In genomic region chr1:154492115-154492514, GRCh38 we compare ENCODE assay signal across 22 cellular contexts. TPM values are rescaled to one million over a fixed set of nuclear protein-coding genes. Genes with fewer than 3 reads are reported as not detected.
DNase-seq lines count a peak whose midpoint lies in the region; ATAC-seq, FAIRE-seq and TF ChIP-seq lines count a peak whose summit lies in the region.
"Had no signal": no experiment of that assay in that cellular context is flagged by ENCODE, and none has a peak within 500 bp of the region (broad histone marks: within the 10 kb centered on the region; RNA-seq: fewer than 3 reads in every experiment).

No MANE protein-coding gene starts in this region.

- H3K27me3 ChIP-seq in BLaER1 treated with 17β-estradiol and CSF1 and Interleukin-3, amounts not matched to agents 10 nM and 100 nM: no peaks in the 10 kb centered on the region
- H3K27me3 ChIP-seq in neuronal stem cell (ENCODE audit: control insufficient read depth in 3 of 3, insufficient read depth in 3 of 3, low read depth in 1 of 3, low read length in 3 of 3) (peaks cover 0 to 40% (median 0%) of the 10 kb centered on the region in 3 experiments), A673 (replicated peaks; ENCODE audit: insufficient read depth, low read depth, low read length, poor library complexity) (peaks cover 21% of the 10 kb centered on the region)
- H3K27me3 ChIP-seq: colonic mucosa had no signal

- no TSS peak for BruUV-seq in A673 (replicated peaks; lab: Mats Ljungman, UMichigan)

- no peak overlapping the region for H2AFZ ChIP-seq in neuronal stem cell (ENCODE audit: low read length)

- no peak overlapping the region for H2AK5ac ChIP-seq in neuronal stem cell (ENCODE audit: low read depth, low read length)

- ATAC-seq in GM21717 (IDR thresholded peaks at IDR 0.05; ENCODE audit: unreplicated experiment): no peak
- ATAC-seq: activated CD8-positive, alpha-beta memory T cell treated with anti-CD3 and anti-CD28 coated beads, Interleukin-2, amount 10 ng/mL, durations not matched to agents 7 days and 5 days had no signal

- intact Hi-C loops in A673 (cut with micrococcal nuclease; ENCODE audit: unreplicated experiment): no loop called here

- peak overlapping the region in 7 of 11 experiments; percentile 20 to 60 (median 54); a peak in 13 of 22 replicates for H3K27ac ChIP-seq in BLaER1 treated with 17β-estradiol and CSF1 and Interleukin-3, amounts not matched to agents 10 nM and 100 nM
- no peak overlapping the region for H3K27ac ChIP-seq in neuronal stem cell (replicated peaks; ENCODE audit: low read length)
- H3K27ac ChIP-seq in A673 (ENCODE audit: low read depth, low read length, poor library complexity, severe bottlenecking): no peak overlapping the region
- H3K27ac ChIP-seq: colonic mucosa had no signal

- FAIRE-seq in urothelium cell line (lab: Jason Lieb, UNC): no peak
- FAIRE-seq: astrocyte had no signal

- peak overlapping the region; percentile 9 for H3K23ac ChIP-seq in neuronal stem cell (ENCODE audit: low read depth, low read length, poor library complexity)

- H2BK120ac ChIP-seq in neuronal stem cell (ENCODE audit: low read depth, low read length): no peak overlapping the region

- H4K8ac ChIP-seq in neuronal stem cell (ENCODE audit: low read depth, low read length): no peak overlapping the region

- H2BK15ac ChIP-seq in neuronal stem cell (ENCODE audit: low read length): peak overlapping the region; percentile 53

- no peak overlapping the region for H2BK5ac ChIP-seq in neuronal stem cell (ENCODE audit: low read length)

- POLR2A ChIA-PET in A673 (lab: Charles Lee; ENCODE audit: low non-redundant PET): no interaction called here

- H3K79me1 ChIP-seq in neuronal stem cell (ENCODE audit: low read depth, low read length): no peaks in the 10 kb centered on the region

- H3K4me2 ChIP-seq in BLaER1 treated with 17β-estradiol and CSF1 and Interleukin-3, amounts not matched to agents 10 nM and 100 nM: peak overlapping the region; percentile 70 to 93 (median 87)
- H3K4me2 ChIP-seq in neuronal stem cell (ENCODE audit: insufficient read depth, low read length, poor library complexity, severe bottlenecking): no peak overlapping the region

- no peaks in the 10 kb centered on the region for H3K9me3 ChIP-seq in BLaER1 treated with 17β-estradiol and CSF1 and Interleukin-3, amounts not matched to agents 10 nM and 100 nM (replicated peaks in 1 of 11)
- H3K9me3 ChIP-seq in neuronal stem cell (replicated peaks in 1 of 2; ENCODE audit: control insufficient read depth in 2 of 2, insufficient read depth in 1 of 2, low read depth in 1 of 2, low read length in 2 of 2) (no peaks in the 10 kb centered on the region), A673 (ENCODE audit: low read depth, low read length, poor library complexity, severe bottlenecking) (no peaks in the 10 kb centered on the region)
- H3K9me3 ChIP-seq: colonic mucosa, MG63 had no signal

- peaks cover 56 to 88% (median 78%) of the 10 kb centered on the region in 10 experiments for H3K4me1 ChIP-seq in BLaER1 treated with 17β-estradiol and CSF1 and Interleukin-3, amounts not matched to agents 10 nM and 100 nM
- H3K4me1 ChIP-seq in neuronal stem cell (ENCODE audit: control insufficient read depth in 2 of 2, insufficient read depth in 1 of 2, low read depth in 1 of 2, low read length in 2 of 2) (peaks cover 8 to 9% of the 10 kb centered on the region in 2 donors), A673 (ENCODE audit: insufficient read depth, low read length, poor library complexity, severe bottlenecking) (no peaks in the 10 kb centered on the region)

- no peak overlapping the region for H3K4me3 ChIP-seq in BLaER1 treated with 17β-estradiol and CSF1 and Interleukin-3, amounts not matched to agents 10 nM and 100 nM
- no peak overlapping the region for H3K4me3 ChIP-seq in GM12865 (ENCODE audit: low read depth, low read length)
- H3K4me3 ChIP-seq in neuronal stem cell (ENCODE audit: low read length in 2 of 2): no peak overlapping the region
- no peak overlapping the region for H3K4me3 ChIP-seq in A673 (ENCODE audit: low read depth, low read length, poor library complexity, severe bottlenecking)
- H3K4me3 ChIP-seq: colonic mucosa, MG63 had no signal

- H3K18ac ChIP-seq in neuronal stem cell (ENCODE audit: low read length): no peak overlapping the region

- H4K20me1 ChIP-seq in BLaER1 treated with 17β-estradiol and CSF1 and Interleukin-3, amounts not matched to agents 10 nM and 100 nM: no peaks in the 10 kb centered on the region

- no peak overlapping the region for H3K4ac ChIP-seq in neuronal stem cell (ENCODE audit: low read length)

- TF ChIP-seq CTCF in GM12865 (IDR thresholded peaks at IDR 0.05; ENCODE audit: insufficient read depth, low read depth, low read length, missing control alignments) (no peak), A673 (conservative IDR thresholded peaks at IDR 0.05; ENCODE audit: low read depth, low read length) (no peak)

- no peak overlapping the region for H4K91ac ChIP-seq in neuronal stem cell (ENCODE audit: low read depth, low read length, poor library complexity)

- peak; percentile 47 for DNase-seq in GM12865 (ENCODE audit: low read depth)
- peak; percentile 24 for DNase-seq in RPMI8226
- DNase-seq in neuronal stem cell (ENCODE audit: low spot score): no peak
- DNase-seq in NOMO-1 treated with DMSO at 0.1 percent for 48 hours (lab: John Stamatoyannopoulos, UW; ENCODE audit: unreplicated experiment): no peak
- DNase-seq in A673 (ENCODE audit: low spot score): no peak
- DNase-seq in urothelium cell line (ENCODE audit: low spot score): no peak
- DNase-seq: activated B cell treated with CpG ODN at 0.5 μM for 24 hours; activated CD8-positive, alpha-beta memory T cell treated with anti-CD3 and anti-CD28 coated beads, Interleukin-2, amount 10 ng/mL, durations not matched to agents 7 days and 5 days; activated gamma-delta T cell treated with Interleukin-2 at 50 U/mL for 16 hours; colonic mucosa; DMS 273 treated with DMSO at 0.1 percent for 48 hours; H9; MG63; midbrain; NCI-H2029 treated with DMSO at 0.1 percent for 48 hours; NCI-H526; stimulated activated CD4-positive, alpha-beta T cell treated with anti-CD3 and anti-CD28 coated beads, Interleukin-12 subunit alpha, Interleukin-12 subunit beta, amount 100 ng/mL, for 4 hours; T-helper 1 cell had no signal

- H2BK12ac ChIP-seq in neuronal stem cell (ENCODE audit: low read length): no peak overlapping the region

- H3K9ac ChIP-seq in BLaER1 treated with 17β-estradiol and CSF1 and Interleukin-3, amounts not matched to agents 10 nM and 100 nM: peak overlapping the region in 4 of 11 experiments; percentile 3 to 47 (median 14); a peak in 2 of 22 replicates
- no peak overlapping the region for H3K9ac ChIP-seq in neuronal stem cell (ENCODE audit: low read depth, low read length, poor library complexity)

- H3K14ac ChIP-seq in neuronal stem cell (ENCODE audit: low read length): no peak overlapping the region

- CTCF ChIA-PET in A673 (lab: Charles Lee): no interaction called here

- H3K36me3 ChIP-seq in BLaER1 treated with 17β-estradiol and CSF1 and Interleukin-3, amounts not matched to agents 10 nM and 100 nM: no peaks in the 10 kb centered on the region
- no peaks in the 10 kb centered on the region for H3K36me3 ChIP-seq in neuronal stem cell (replicated peaks in 1 of 2; ENCODE audit: control insufficient read depth in 2 of 2, insufficient read depth in 2 of 2, low read length in 2 of 2)
- H3K36me3 ChIP-seq in A673 (ENCODE audit: insufficient read depth, low read length, poor library complexity, severe bottlenecking): no peaks in the 10 kb centered on the region
- H3K36me3 ChIP-seq: colonic mucosa, MG63 had no signal

- no CpG with 5 or more reads among the region's 4 CpGs for WGBS in neuronal stem cell (ENCODE audit: extremely low coverage in 2 of 2, insufficient read length in 2 of 2, insufficient replicate concordance in 1 of 2), 2 donors

RNA-seq across cellular contexts. Expression of gene TDRD10, which starts 9.9 kb away (rescaled TPM):
- not detected for polyA plus RNA-seq in neuronal stem cell (2013, experiment 1 of 2)
- polyA plus RNA-seq in neuronal stem cell (2013, experiment 2 of 2): not detected
- not detected in 2 replicates for total RNA-seq in A673 (2021)
- total RNA-seq: activated B cell treated with CpG ODN at 0.5 μM for 24 hours; activated CD8-positive, alpha-beta memory T cell treated with anti-CD3 and anti-CD28 coated beads, Interleukin-2, amount 10 ng/mL, durations not matched to agents 7 days and 5 days; astrocyte; epithelial cell of proximal tubule had no signal

RNA-seq across cellular contexts. Expression of gene SHE, which starts 10.1 kb away (rescaled TPM):
- 0.10 TPM for polyA plus RNA-seq in neuronal stem cell (2013, experiment 1 of 2)
- 0.03 TPM for polyA plus RNA-seq in neuronal stem cell (2013, experiment 2 of 2)
- total RNA-seq in A673 (2021): 0.04 TPM in 1 of 2 replicates, not detected in the other
- total RNA-seq: activated CD8-positive, alpha-beta memory T cell treated with anti-CD3 and anti-CD28 coated beads, Interleukin-2, amount 10 ng/mL, durations not matched to agents 7 days and 5 days; astrocyte had no signal

Comparison
In these comparisons a context has a peak if more than half of its experiments do, and no peak if none do; other contexts are left out.
1. H3K27ac ChIP-seq: peak in BLaER1 treated with 17β-estradiol and CSF1 and Interleukin-3, amounts not matched to agents 10 nM and 100 nM (7 of 11); none in neuronal stem cell (single experiment) and A673 (single experiment).
2. DNase-seq: peak in GM12865 (single experiment) and RPMI8226 (single experiment); none in neuronal stem cell (single experiment), NOMO-1 treated with DMSO at 0.1 percent for 48 hours (single experiment), A673 (single experiment) and urothelium cell line (single experiment).